ENCODE assay signal across 1 cellular context in the genomic region with DNA sequence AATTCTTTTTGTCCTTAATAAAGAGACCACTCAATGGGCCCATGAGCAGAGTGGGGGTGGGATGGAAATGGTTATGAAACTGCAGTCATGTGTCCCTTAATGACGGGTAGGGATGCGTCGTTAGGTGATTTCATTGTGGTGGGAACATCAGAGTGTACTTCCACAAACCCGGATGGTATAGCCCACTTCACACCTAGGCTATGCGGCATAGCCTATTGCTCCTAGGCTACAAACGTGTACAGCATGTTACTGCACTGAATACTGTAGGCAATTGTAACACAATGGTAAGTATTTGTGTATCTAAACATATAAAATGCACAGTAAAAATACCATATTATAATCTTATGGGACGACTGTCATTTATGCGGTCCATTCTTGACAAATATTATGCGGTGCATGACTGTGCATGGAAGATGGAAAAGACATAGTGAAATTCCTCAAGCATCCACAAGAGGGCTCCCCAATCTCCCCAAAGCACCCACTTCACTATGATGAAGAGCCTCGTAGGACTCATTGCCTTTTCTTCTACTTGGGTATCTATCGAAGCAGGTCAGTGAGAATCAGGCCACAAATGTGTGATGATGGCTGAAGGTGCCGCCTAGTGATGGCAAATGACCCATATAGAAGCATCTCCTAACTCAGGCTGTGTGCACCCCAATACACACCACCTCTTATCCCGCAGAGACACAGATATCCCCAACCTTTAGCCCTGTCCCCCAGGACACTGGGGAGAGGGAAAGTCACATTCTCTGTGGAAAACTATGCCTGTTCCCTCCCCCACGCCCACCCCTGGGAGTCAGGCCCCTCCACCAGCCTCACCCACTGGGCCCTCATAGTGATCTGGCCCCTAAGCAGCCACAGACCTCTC.
TF ChIP-seq lines count a peak whose summit lies in the region.

No MANE protein-coding gene starts in this region.

TF ChIP-seq in GM12878, 131 proteins besides CTCF, POLR2A, EP300 and RAD21:
- TF ChIP-seq, protein P1, sequence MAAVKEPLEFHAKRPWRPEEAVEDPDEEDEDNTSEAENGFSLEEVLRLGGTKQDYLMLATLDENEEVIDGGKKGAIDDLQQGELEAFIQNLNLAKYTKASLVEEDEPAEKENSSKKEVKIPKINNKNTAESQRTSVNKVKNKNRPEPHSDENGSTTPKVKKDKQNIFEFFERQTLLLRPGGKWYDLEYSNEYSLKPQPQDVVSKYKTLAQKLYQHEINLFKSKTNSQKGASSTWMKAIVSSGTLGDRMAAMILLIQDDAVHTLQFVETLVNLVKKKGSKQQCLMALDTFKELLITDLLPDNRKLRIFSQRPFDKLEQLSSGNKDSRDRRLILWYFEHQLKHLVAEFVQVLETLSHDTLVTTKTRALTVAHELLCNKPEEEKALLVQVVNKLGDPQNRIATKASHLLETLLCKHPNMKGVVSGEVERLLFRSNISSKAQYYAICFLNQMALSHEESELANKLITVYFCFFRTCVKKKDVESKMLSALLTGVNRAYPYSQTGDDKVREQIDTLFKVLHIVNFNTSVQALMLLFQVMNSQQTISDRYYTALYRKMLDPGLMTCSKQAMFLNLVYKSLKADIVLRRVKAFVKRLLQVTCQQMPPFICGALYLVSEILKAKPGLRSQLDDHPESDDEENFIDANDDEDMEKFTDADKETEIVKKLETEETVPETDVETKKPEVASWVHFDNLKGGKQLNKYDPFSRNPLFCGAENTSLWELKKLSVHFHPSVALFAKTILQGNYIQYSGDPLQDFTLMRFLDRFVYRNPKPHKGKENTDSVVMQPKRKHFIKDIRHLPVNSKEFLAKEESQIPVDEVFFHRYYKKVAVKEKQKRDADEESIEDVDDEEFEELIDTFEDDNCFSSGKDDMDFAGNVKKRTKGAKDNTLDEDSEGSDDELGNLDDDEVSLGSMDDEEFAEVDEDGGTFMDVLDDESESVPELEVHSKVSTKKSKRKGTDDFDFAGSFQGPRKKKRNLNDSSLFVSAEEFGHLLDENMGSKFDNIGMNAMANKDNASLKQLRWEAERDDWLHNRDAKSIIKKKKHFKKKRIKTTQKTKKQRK (IDR thresholded peaks at IDR 0.05; ENCODE audit: low read depth, low read length), result no peak
- TF ChIP-seq, protein P2, sequence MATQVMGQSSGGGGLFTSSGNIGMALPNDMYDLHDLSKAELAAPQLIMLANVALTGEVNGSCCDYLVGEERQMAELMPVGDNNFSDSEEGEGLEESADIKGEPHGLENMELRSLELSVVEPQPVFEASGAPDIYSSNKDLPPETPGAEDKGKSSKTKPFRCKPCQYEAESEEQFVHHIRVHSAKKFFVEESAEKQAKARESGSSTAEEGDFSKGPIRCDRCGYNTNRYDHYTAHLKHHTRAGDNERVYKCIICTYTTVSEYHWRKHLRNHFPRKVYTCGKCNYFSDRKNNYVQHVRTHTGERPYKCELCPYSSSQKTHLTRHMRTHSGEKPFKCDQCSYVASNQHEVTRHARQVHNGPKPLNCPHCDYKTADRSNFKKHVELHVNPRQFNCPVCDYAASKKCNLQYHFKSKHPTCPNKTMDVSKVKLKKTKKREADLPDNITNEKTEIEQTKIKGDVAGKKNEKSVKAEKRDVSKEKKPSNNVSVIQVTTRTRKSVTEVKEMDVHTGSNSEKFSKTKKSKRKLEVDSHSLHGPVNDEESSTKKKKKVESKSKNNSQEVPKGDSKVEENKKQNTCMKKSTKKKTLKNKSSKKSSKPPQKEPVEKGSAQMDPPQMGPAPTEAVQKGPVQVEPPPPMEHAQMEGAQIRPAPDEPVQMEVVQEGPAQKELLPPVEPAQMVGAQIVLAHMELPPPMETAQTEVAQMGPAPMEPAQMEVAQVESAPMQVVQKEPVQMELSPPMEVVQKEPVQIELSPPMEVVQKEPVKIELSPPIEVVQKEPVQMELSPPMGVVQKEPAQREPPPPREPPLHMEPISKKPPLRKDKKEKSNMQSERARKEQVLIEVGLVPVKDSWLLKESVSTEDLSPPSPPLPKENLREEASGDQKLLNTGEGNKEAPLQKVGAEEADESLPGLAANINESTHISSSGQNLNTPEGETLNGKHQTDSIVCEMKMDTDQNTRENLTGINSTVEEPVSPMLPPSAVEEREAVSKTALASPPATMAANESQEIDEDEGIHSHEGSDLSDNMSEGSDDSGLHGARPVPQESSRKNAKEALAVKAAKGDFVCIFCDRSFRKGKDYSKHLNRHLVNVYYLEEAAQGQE (IDR thresholded peaks at IDR 0.05; ENCODE audit: low read depth, low read length), result no peak
- no peak for TF ChIP-seq SPI1 (IDR thresholded peaks at IDR 0.05; ENCODE audit: borderline replicate concordance, insufficient read depth, low read depth, low read length)
- TF ChIP-seq NR2C1 (IDR thresholded peaks at IDR 0.05), result no peak
- peak; percentile 66; the same call in 1 of the 2 replicates for TF ChIP-seq SMC3 (IDR thresholded peaks at IDR 0.05; ENCODE audit: borderline replicate concordance, low read length)
- TF ChIP-seq CBX3 (IDR thresholded peaks at IDR 0.05; ENCODE audit: borderline replicate concordance, low read depth), result no peak
- TF ChIP-seq YBX1 (IDR thresholded peaks at IDR 0.05), result no peak
- no peak for TF ChIP-seq NFYA (IDR thresholded peaks at IDR 0.05; ENCODE audit: borderline replicate concordance, low read depth, low read length)
